8 cellular contexts compared by ENCODE assay signal in genomic region chr2:229921892-229922448, GRCh38. TPM values are rescaled to one million over a fixed set of nuclear protein-coding genes. Genes with fewer than 3 reads are reported as not detected.
DNase-seq lines count a peak whose midpoint lies in the region; ATAC-seq and TF ChIP-seq lines count a peak whose summit lies in the region.

Gene TRIP12 (minus strand): TSS chr2:229922009. CDS start chr2:229880079, 41,930 bp downstream.

- TF ChIP-seq CTCF in epithelial cell of proximal tubule (conservative IDR thresholded peaks at IDR 0.05; ENCODE audit: low read depth, low read length) = no peak

- peaks cover 12 to 15% of the 10 kb centered on the region in 2 donors for H3K4me1 ChIP-seq in mucosa of rectum (ENCODE audit: control insufficient read depth in 2 of 2, insufficient read depth in 2 of 2, low read length in 2 of 2)

- DNase-seq in DMS 273 (lab: John Stamatoyannopoulos, UW; ENCODE audit: unreplicated experiment) = peak; percentile 96
- peak; percentile 86 for DNase-seq in HuH-7.5 (ENCODE audit: low spot score)
- DNase-seq in OCI-M2 (lab: John Stamatoyannopoulos, UW; ENCODE audit: unreplicated experiment) = peak; percentile 66
- DNase-seq in activated T-cell treated with anti-CD3 and anti-CD28 coated beads for 48 hours (ENCODE audit: low read depth) = peak; percentile 86
- DNase-seq in epithelial cell of proximal tubule (ENCODE audit: low read depth) = peak; percentile 87
- DNase-seq in stimulated activated CD8-positive, alpha-beta memory T cell treated with anti-CD3 and anti-CD28 coated beads, Interleukin-4, amount 100 ng/mL, for 48 hours = peak; percentile 90

- no peaks in the 10 kb centered on the region for H3K9me3 ChIP-seq in mucosa of rectum (ENCODE audit: control insufficient read depth in 2 of 2, low read length in 2 of 2)

- peak within 1 kb of the TSS; percentile 99 for H3K27ac ChIP-seq in mucosa of rectum (ENCODE audit: low read depth in 2 of 2, low read length in 2 of 2)

- H3K36me3 ChIP-seq in mucosa of rectum (ENCODE audit: control insufficient read depth in 2 of 2, insufficient read depth in 2 of 2, low read length in 2 of 2) = peaks cover 4 to 6% of the 10 kb centered on the region in 2 donors

- no peaks in the 10 kb centered on the region for H3K27me3 ChIP-seq in mucosa of rectum (ENCODE audit: control insufficient read depth in 2 of 2, insufficient read depth in 2 of 2, low read length in 2 of 2)

- H3K4me3 ChIP-seq in epithelial cell of proximal tubule (ENCODE audit: low read depth, low read length) = peak within 1 kb of the TSS; percentile 74
- peak within 1 kb of the TSS; percentile 95 to 98 for H3K4me3 ChIP-seq in mucosa of rectum (ENCODE audit: low read length in 2 of 2)

- peak; percentile 61 for ATAC-seq in GM21526 (IDR thresholded peaks at IDR 0.05; ENCODE audit: low FRiP score, unreplicated experiment)

- H3K9ac ChIP-seq in mucosa of rectum (ENCODE audit: low read depth in 1 of 2, low read length in 2 of 2) = peak within 1 kb of the TSS; percentile 89 to 93

RNA-seq across cellular contexts. Expression of gene TRIP12, which starts in this region (rescaled TPM):
- 84.1 and 96.7 TPM in 2 replicates for total RNA-seq in epithelial cell of proximal tubule

Comparison
In these comparisons a context has a peak if more than half of its experiments do, and no peak if none do; other contexts are left out.
1. Peak in every context shown above with its lines: DNase-seq, ATAC-seq, H3K4me3 ChIP-seq and H3K27ac ChIP-seq.